Comparison of ENCODE assay signal across 10 cellular contexts in genomic region chr9:94039786-94040185, GRCh38.
"Had no signal": no experiment of that assay in that cellular context is flagged by ENCODE, and none has a peak within 500 bp of the region (broad histone marks: within the 10 kb centered on the region; RNA-seq: fewer than 3 reads in every experiment).

No MANE protein-coding gene starts in this region.

- ATAC-seq: GM23338, HCT116 had no signal

- H3K36me3 ChIP-seq: HAP-1 had no signal

- DNase-seq: GM23248, GOT3, H7, H9, HCEC 1CT, HFFc6 had no signal

- FAIRE-seq: H1 had no signal

- H3K27ac ChIP-seq: GM23248 had no signal

- H3K4me1 ChIP-seq: HAP-1 had no signal

- H3K4me3 ChIP-seq: GM23248, GM23338, HAP-1 had no signal
